ENCODE assay signal across 17 cellular contexts in the genomic region with DNA sequence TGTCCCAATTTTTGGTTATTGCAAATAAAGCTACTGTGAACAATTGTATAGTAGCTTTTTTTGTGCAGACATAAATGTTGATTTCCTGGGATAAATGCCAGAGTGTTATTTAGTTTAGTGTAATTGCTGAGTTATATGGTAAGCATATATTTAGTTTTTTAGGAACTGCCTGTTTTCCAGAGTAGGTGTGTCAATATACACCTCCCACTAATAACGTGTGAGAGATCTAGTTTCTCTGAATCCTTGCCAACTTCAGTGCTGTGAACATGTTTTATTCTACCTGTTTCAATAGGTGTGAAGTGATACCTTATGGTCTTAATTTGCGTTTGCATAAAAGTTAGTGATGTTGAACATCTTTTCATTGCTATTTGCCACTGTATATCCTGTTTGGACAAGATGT. TPM values are rescaled to one million over a fixed set of nuclear protein-coding genes. Genes with fewer than 3 reads are reported as not detected.
DNase-seq lines count a peak whose midpoint lies in the region; ATAC-seq and TF ChIP-seq lines count a peak whose summit lies in the region.
"Had no signal": no experiment of that assay in that cellular context is flagged by ENCODE, and none has a peak within 500 bp of the region (broad histone marks: within the 10 kb centered on the region; RNA-seq: fewer than 3 reads in every experiment).

No MANE protein-coding gene starts in this region.

- no peaks in the 10 kb centered on the region for H3K36me3 ChIP-seq in A673 (ENCODE audit: insufficient read depth, low read length, poor library complexity, severe bottlenecking)
- no peaks in the 10 kb centered on the region for H3K36me3 ChIP-seq in neural progenitor cell

- CTCF ChIA-PET in A673 (lab: Charles Lee): interaction anchor here (0.6 kb wide), 1 partner anchor 136 kb away, joined by 3 read pairs; no protein-coding TSS in a partner anchor

- H3K4me3 ChIP-seq in A673 (ENCODE audit: low read depth, low read length, poor library complexity, severe bottlenecking) (no peak overlapping the region), neural progenitor cell (no peak overlapping the region)
- H3K4me3 ChIP-seq: GM23338 had no signal

- H3K9me3 Mint-ChIP-seq in neural progenitor cell: peaks cover 6% of the 10 kb centered on the region
- H3K9me3 Mint-ChIP-seq: CD4-positive, alpha-beta T cell; GM23338 had no signal

- ATAC-seq in left colon: peak; percentile 89
- ATAC-seq: GM23338 had no signal

- H3K27ac ChIP-seq in A673 (ENCODE audit: low read depth, low read length, poor library complexity, severe bottlenecking) (no peak overlapping the region), neural progenitor cell (no peak overlapping the region)
- H3K27ac ChIP-seq: HL-60 had no signal

- intact Hi-C loops in left colon (cut with DNase I, micrococcal nuclease) (no loop called here), A673 (cut with micrococcal nuclease; ENCODE audit: unreplicated experiment) (no loop called here)

- no peak overlapping the region for H3K27ac Mint-ChIP-seq in neural progenitor cell
- H3K27ac Mint-ChIP-seq: B cell; CD4-positive, alpha-beta T cell; GM23338 had no signal

- H3K27me3 ChIP-seq in A673 (replicated peaks; ENCODE audit: insufficient read depth, low read depth, low read length, poor library complexity) (peaks cover 51% of the 10 kb centered on the region), neural progenitor cell (peaks cover 75% of the 10 kb centered on the region)

- TF ChIP-seq CTCF in A673 (conservative IDR thresholded peaks at IDR 0.05; ENCODE audit: low read depth, low read length): no peak
- TF ChIP-seq CTCF in neural progenitor cell (IDR thresholded peaks at IDR 0.05): no peak

- DNase-seq in NCI-H345 (lab: John Stamatoyannopoulos, UW): peak; percentile 18
- DNase-seq in NCI-H345 treated with DMSO at 0.1 percent for 48 hours (lab: John Stamatoyannopoulos, UW; ENCODE audit: unreplicated experiment): no peak
- DNase-seq in NCI-H748 (lab: John Stamatoyannopoulos, UW; ENCODE audit: unreplicated experiment): peak; percentile 70
- no peak for DNase-seq in left colon
- DNase-seq in A673 (ENCODE audit: low spot score): no peak
- DNase-seq in NCI-H146 treated with DMSO at 0.1 percent for 48 hours (lab: John Stamatoyannopoulos, UW; ENCODE audit: unreplicated experiment): no peak
- DNase-seq in neural progenitor cell (ENCODE audit: low spot score): no peak
- DNase-seq: C1 segment of cervical spinal cord; CD4-positive, alpha-beta T cell; DMS153; DMS79 treated with DMSO at 0.1 percent for 48 hours; EL; H7 had no signal

- H3K4me2 ChIP-seq in neural progenitor cell: no peak overlapping the region
- H3K4me2 ChIP-seq: GM23338 had no signal

- BruUV-seq in A673 (replicated peaks; lab: Mats Ljungman, UMichigan): no TSS peak

- H3K79me2 ChIP-seq in neural progenitor cell (ENCODE audit: low read depth): no peaks in the 10 kb centered on the region

- no peaks in the 10 kb centered on the region for H3K4me1 ChIP-seq in A673 (ENCODE audit: insufficient read depth, low read length, poor library complexity, severe bottlenecking)
- no peaks in the 10 kb centered on the region for H3K4me1 ChIP-seq in neural progenitor cell

- peaks cover 3% of the 10 kb centered on the region for H3K4me1 Mint-ChIP-seq in neural progenitor cell
- H3K4me1 Mint-ChIP-seq: B cell had no signal

- H3F3A ChIP-seq in neural progenitor cell (ENCODE audit: low read depth): no peaks in the 10 kb centered on the region

- POLR2A ChIA-PET in A673 (lab: Charles Lee; ENCODE audit: low non-redundant PET): no interaction called here

- no peaks in the 10 kb centered on the region for H3K9me3 ChIP-seq in A673 (ENCODE audit: low read depth, low read length, poor library complexity, severe bottlenecking)
- H3K9me3 ChIP-seq in neural progenitor cell (ENCODE audit: low read depth): no peaks in the 10 kb centered on the region

- H3K36me3 Mint-ChIP-seq in neural progenitor cell: no peaks in the 10 kb centered on the region

- peaks cover 5% of the 10 kb centered on the region for H3K27me3 Mint-ChIP-seq in neural progenitor cell (ENCODE audit: insufficient read depth, low read depth)

- H3K9ac ChIP-seq in neural progenitor cell: no peak overlapping the region

- H4K20me1 ChIP-seq in neural progenitor cell (ENCODE audit: low read depth): no peaks in the 10 kb centered on the region

- no peak overlapping the region for H2AFZ ChIP-seq in neural progenitor cell (replicated peaks)
- H2AFZ ChIP-seq: GM23338 had no signal

- H3K4me3 Mint-ChIP-seq in neural progenitor cell: no peak overlapping the region
- H3K4me3 Mint-ChIP-seq: B cell; CD4-positive, alpha-beta T cell; GM23338 had no signal

RNA-seq across cellular contexts. Expression of a gene that starts 9.1 kb away (rescaled TPM):
- total RNA-seq in left colon (not detected), A673 (2021) (not detected in 2 replicates), neural progenitor cell (ENCODE audit: low replicate concordance) (not detected in 2 replicates)
- total RNA-seq: A172; B cell; CD4-positive, alpha-beta T cell; GM23338; H7 had no signal

RNA-seq across cellular contexts. Expression of a gene that starts 57.8 kb away (rescaled TPM):
- 1 to 10 TPM; 1.3 to 2.1 TPM for total RNA-seq in left colon
- total RNA-seq in A673 (2021): 0.37 TPM in 1 of 2 replicates, not detected in the other
- 0.22 TPM in 1 of 2 replicates, not detected in the other for total RNA-seq in neural progenitor cell (ENCODE audit: low replicate concordance)
- total RNA-seq: B cell; CD4-positive, alpha-beta T cell; GM23338; H7 had no signal

Comparison
In these comparisons a context has a peak if more than half of its experiments do, and no peak if none do; other contexts are left out.
1. DNase-seq: peak in NCI-H345 (single experiment) and NCI-H748 (single experiment); none in NCI-H345 treated with DMSO at 0.1 percent for 48 hours (single experiment), left colon (0 of 2), A673 (single experiment), NCI-H146 treated with DMSO at 0.1 percent for 48 hours (single experiment) and neural progenitor cell (single experiment).